34 cellular contexts compared by ENCODE assay signal in genomic region chr2:170694316-170694715, GRCh38. TPM values are rescaled to one million over a fixed set of nuclear protein-coding genes. Genes with fewer than 3 reads are reported as not detected.
"Had no signal": no experiment of that assay in that cellular context is flagged by ENCODE, and none has a peak within 500 bp of the region (broad histone marks: within the 10 kb centered on the region; RNA-seq: fewer than 3 reads in every experiment).

No MANE protein-coding gene starts in this region.

- H3K9me3 Mint-ChIP-seq: dendritic cell treated with granulocyte-macrophage colony-stimulating factor and Interleukin-4, amounts not matched to agents 40 ng/mL and 50 ng/mL, for 4 days; immature natural killer cell; memory B cell; mesothelial cell of epicardium; natural killer cell treated with Interleukin-12 subunit alpha and Interleukin-12 subunit beta and Interleukin-15 and Interleukin-18, amount 100 ng/mL, for 72 hours; neural progenitor cell; stimulated activated naive B cell treated with anti-CD40 and anti-IgM and Interleukin-4, amounts not matched to agents 10 μg/mL and 1 μg/mL and 100 μg/mL, for 72 hours; stimulated activated naive CD8-positive, alpha-beta T cell treated with anti-CD3 and anti-CD28 coated beads, Interleukin-15, Interleukin-2, amounts not matched to agents 100 ng/mL and 50 ng/mL, for 24 hours had no signal

- H3K36me3 Mint-ChIP-seq: immature natural killer cell; memory B cell; mesothelial cell of epicardium; naive B cell; natural killer cell treated with Interleukin-12 subunit alpha and Interleukin-12 subunit beta and Interleukin-15 and Interleukin-18, amount 100 ng/mL, for 72 hours; neural progenitor cell; stimulated activated naive B cell treated with anti-CD40 and anti-IgM and Interleukin-4, amounts not matched to agents 10 μg/mL and 1 μg/mL and 100 μg/mL, for 72 hours had no signal

- H3K4me1 Mint-ChIP-seq: immature natural killer cell, memory B cell, naive B cell had no signal

- H3K27ac ChIP-seq: colonic mucosa, esophagus squamous epithelium, heart right ventricle, neural progenitor cell, ovary, psoas muscle, skin epidermis, spleen, thoracic aorta, tibial nerve, upper lobe of left lung had no signal

- H3K27me3 ChIP-seq: colonic mucosa, neural progenitor cell, ovary, upper lobe of left lung had no signal

- H3K4me3 ChIP-seq: colonic mucosa, esophagus squamous epithelium, heart right ventricle, lung, mucosa of descending colon, neural progenitor cell, ovary, psoas muscle, skin epidermis, spleen, thoracic aorta, tibial nerve, upper lobe of left lung had no signal

- H2AFZ ChIP-seq: neural progenitor cell had no signal

- H3K9me3 ChIP-seq: colonic mucosa, esophagus squamous epithelium, heart right ventricle, mucosa of descending colon, ovary, psoas muscle, spleen, thoracic aorta, tibial nerve, upper lobe of left lung had no signal

- ATAC-seq: heart right ventricle; left lobe of liver; mucosa of descending colon; natural killer cell treated with Interleukin-12 subunit alpha and Interleukin-12 subunit beta and Interleukin-15 and Interleukin-18, amount 100 ng/mL, for 72 hours; psoas muscle; right cardiac atrium; stimulated activated naive B cell treated with anti-CD40 and anti-IgM and Interleukin-4, amounts not matched to agents 10 μg/mL and 1 μg/mL and 100 μg/mL, for 72 hours had no signal

- H3K27ac Mint-ChIP-seq: dendritic cell treated with granulocyte-macrophage colony-stimulating factor and Interleukin-4, amounts not matched to agents 40 ng/mL and 50 ng/mL, for 4 days; memory B cell; mesothelial cell of epicardium; naive B cell; natural killer cell treated with Interleukin-12 subunit alpha and Interleukin-12 subunit beta and Interleukin-15 and Interleukin-18, amount 100 ng/mL, for 72 hours; stimulated activated naive B cell treated with anti-CD40 and anti-IgM and Interleukin-4, amounts not matched to agents 10 μg/mL and 1 μg/mL and 100 μg/mL, for 72 hours; stimulated activated naive CD8-positive, alpha-beta T cell treated with anti-CD3 and anti-CD28 coated beads, Interleukin-15, Interleukin-2, amounts not matched to agents 100 ng/mL and 50 ng/mL, for 24 hours had no signal

- DNase-seq: colonic mucosa; effector CD8-positive, alpha-beta T cell; erythroblast; esophagus squamous epithelium; foreskin melanocyte; glutamatergic neuron; heart right ventricle; hippocampal formation; immature natural killer cell; mucosa of descending colon; naive B cell; nucleus accumbens; ovary; posterior cingulate gyrus; psoas muscle; right cardiac atrium; spleen; stimulated activated naive B cell treated with anti-CD40 and anti-IgM and Interleukin-4, amounts not matched to agents 10 μg/mL and 1 μg/mL and 100 μg/mL, for 72 hours; upper lobe of left lung had no signal

- H3K4me1 ChIP-seq: colonic mucosa, esophagus squamous epithelium, heart right ventricle, psoas muscle, spleen, tibial nerve, upper lobe of left lung had no signal

- H3K36me3 ChIP-seq: colonic mucosa, esophagus squamous epithelium, heart right ventricle, neural progenitor cell, ovary, spleen, thoracic aorta, tibial nerve, upper lobe of left lung had no signal

- H3K9ac ChIP-seq: neural progenitor cell had no signal

- H3K4me3 Mint-ChIP-seq: dendritic cell treated with granulocyte-macrophage colony-stimulating factor and Interleukin-4, amounts not matched to agents 40 ng/mL and 50 ng/mL, for 4 days; immature natural killer cell; memory B cell; mesothelial cell of epicardium; naive B cell; natural killer cell treated with Interleukin-12 subunit alpha and Interleukin-12 subunit beta and Interleukin-15 and Interleukin-18, amount 100 ng/mL, for 72 hours; stimulated activated naive B cell treated with anti-CD40 and anti-IgM and Interleukin-4, amounts not matched to agents 10 μg/mL and 1 μg/mL and 100 μg/mL, for 72 hours; stimulated activated naive CD8-positive, alpha-beta T cell treated with anti-CD3 and anti-CD28 coated beads, Interleukin-15, Interleukin-2, amounts not matched to agents 100 ng/mL and 50 ng/mL, for 24 hours had no signal

- FAIRE-seq: endothelial cell of umbilical vein, keratinocyte, urothelium cell line had no signal

RNA-seq across cellular contexts. Expression of gene SP5, which starts 20.8 kb away (rescaled TPM):
- total RNA-seq: chondrocyte; endothelial cell of umbilical vein; natural killer cell treated with Interleukin-12 subunit alpha and Interleukin-12 subunit beta and Interleukin-15 and Interleukin-18, amount 100 ng/mL, for 72 hours; spleen; thoracic aorta had no signal
- polyA plus RNA-seq: endothelial cell of umbilical vein, immature natural killer cell, keratinocyte, right cardiac atrium had no signal
